Comparison of ENCODE assay signal across 10 cellular contexts in genomic region chr12:4579305-4580097, GRCh38. TPM values are rescaled to one million over a fixed set of nuclear protein-coding genes. Genes with fewer than 3 reads are reported as not detected.
DNase-seq lines count a peak whose midpoint lies in the region; ATAC-seq and TF ChIP-seq lines count a peak whose summit lies in the region.
"Had no signal": no experiment of that assay in that cellular context is flagged by ENCODE, and none has a peak within 500 bp of the region (broad histone marks: within the 10 kb centered on the region; RNA-seq: fewer than 3 reads in every experiment).

No MANE protein-coding gene starts in this region.

- no peak overlapping the region for H3K4me3 Mint-ChIP-seq in memory B cell

- TF ChIP-seq CTCF in LNCaP clone FGC (IDR thresholded peaks at IDR 0.05; ENCODE audit: control insufficient read depth, extremely low read depth, insufficient read depth), result peak; percentile 76
- TF ChIP-seq CTCF in adrenal gland (IDR thresholded peaks at IDR 0.05), result peak in 1 of 6 experiments; percentile 4

- H3K9me3 ChIP-seq in adrenal gland (replicated peaks in 1 of 3), result no peaks in the 10 kb centered on the region
- H3K9me3 ChIP-seq: breast epithelium had no signal

- 25 to 39% (median 30%) methylated on average over 8 of the region's 8 CpGs for WGBS in adrenal gland, 4 donors

- peaks cover 14% of the 10 kb centered on the region for H3K4me1 Mint-ChIP-seq in memory B cell

- TF ChIP-seq POLR2A in adrenal gland (IDR thresholded peaks at IDR 0.05), result no peak

- H3K27me3 ChIP-seq in adrenal gland, result no peaks in the 10 kb centered on the region
- H3K27me3 ChIP-seq: breast epithelium had no signal

- no peak overlapping the region for H3K27ac Mint-ChIP-seq in memory B cell

- intact Hi-C loops in adrenal gland (cut with DNase I), result no loop called here

- H3K36me3 ChIP-seq in adrenal gland (replicated peaks in 1 of 2), result no peaks in the 10 kb centered on the region
- H3K36me3 ChIP-seq: breast epithelium had no signal

- peak; percentile 80 for ATAC-seq in memory B cell (ENCODE audit: low read depth)
- ATAC-seq in GM21447 (IDR thresholded peaks at IDR 0.05; ENCODE audit: unreplicated experiment), result no peak
- no peak for ATAC-seq in GM21529 (IDR thresholded peaks at IDR 0.05; ENCODE audit: unreplicated experiment)
- ATAC-seq in GM21723 (IDR thresholded peaks at IDR 0.05; ENCODE audit: unreplicated experiment), result no peak

- peaks cover 1% of the 10 kb centered on the region for H3K36me3 Mint-ChIP-seq in memory B cell

- no peaks in the 10 kb centered on the region for H3K27me3 Mint-ChIP-seq in memory B cell

- H3K4me1 ChIP-seq in adrenal gland (replicated peaks in 1 of 2), result no peaks in the 10 kb centered on the region
- H3K4me1 ChIP-seq: breast epithelium had no signal

- no peak overlapping the region for H3K4me3 ChIP-seq in LNCaP clone FGC (ENCODE audit: low read depth, low read length)
- no peak overlapping the region for H3K4me3 ChIP-seq in adrenal gland
- H3K4me3 ChIP-seq: breast epithelium, skin epidermis had no signal

- H3K27ac ChIP-seq in adrenal gland, result no peak overlapping the region
- H3K27ac ChIP-seq: breast epithelium, skin epidermis had no signal

- DNase-seq in EL, result peak; percentile 5
- DNase-seq in LNCaP clone FGC (ENCODE audit: low read depth), result no peak
- DNase-seq in adrenal gland, result peak in 5 of 7 donors; percentile 23 to 61 (median 29)
- no peak for DNase-seq in memory B cell (ENCODE audit: low spot score in 2 of 2)
- DNase-seq in NCI-H2081 treated with DMSO at 0.1 percent for 48 hours (lab: John Stamatoyannopoulos, UW), result no peak

- no peaks in the 10 kb centered on the region for H3K9me3 Mint-ChIP-seq in memory B cell

RNA-seq across cellular contexts. Expression of gene DYRK4, which starts 17.5 kb away (rescaled TPM):
- 10 to 100 TPM; 24.2 to 55.1 (median 37.4) TPM for total RNA-seq in adrenal gland
- polyA plus RNA-seq in adrenal gland, result 100 to 1,000 TPM in 2 of 3 donors, 10 to 100 TPM in 1; 59.7 to 123 (median 120) TPM

RNA-seq across cellular contexts. Expression of gene RAD51AP1, which starts 40.8 kb away (rescaled TPM):
- total RNA-seq in adrenal gland, result 1 to 10 TPM in 6 of 8 donors, under 1 TPM in 1, not detected in 1; 0.55 to 4.9 (median 1.9) TPM
- polyA plus RNA-seq in adrenal gland, result 1 to 10 TPM in 2 of 3 donors, under 1 TPM in 1; 0.57 to 3.2 (median 1.1) TPM

Comparison
In these comparisons a context has a peak if more than half of its experiments do, and no peak if none do; other contexts are left out.
1. DNase-seq: peak in EL (single experiment) and adrenal gland (5 of 7); none in LNCaP clone FGC (single experiment), memory B cell (0 of 2) and NCI-H2081 treated with DMSO at 0.1 percent for 48 hours (single experiment).